21 cellular contexts compared by ENCODE assay signal in genomic region chr10:6273351-6273750, GRCh38.
A peak's percentile ranks its signal among the peaks of the same experiment; 100 is the strongest.
DNase-seq lines count a peak whose midpoint lies in the region; ATAC-seq and TF ChIP-seq lines count a peak whose summit lies in the region.
"Had no signal": no experiment of that assay in that cellular context is flagged by ENCODE, and none has a peak within 500 bp of the region (broad histone marks: within the 10 kb centered on the region; RNA-seq: fewer than 3 reads in every experiment).

No MANE protein-coding gene starts in this region.

- no peaks in the 10 kb centered on the region for H4K20me1 ChIP-seq in GM23338 (replicated peaks; ENCODE audit: insufficient read depth)
- H4K20me1 ChIP-seq: BLaER1 had no signal

- H3K27me3 Mint-ChIP-seq in activated CD4-positive, alpha-beta T cell treated with anti-CD3 and anti-CD28 coated beads, Interleukin-2, amount 10 ng/mL, durations not matched to agents 24 days and 14 days, result no peaks in the 10 kb centered on the region
- H3K27me3 Mint-ChIP-seq in GM23338 (ENCODE audit: insufficient read depth, low read depth, poor library complexity), result peaks cover 9% of the 10 kb centered on the region
- H3K27me3 Mint-ChIP-seq: stimulated activated naive CD8-positive, alpha-beta T cell treated with anti-CD3 and anti-CD28 coated beads, Interleukin-15, amount 100 ng/mL, for 72 hours had no signal

- peaks cover 67% of the 10 kb centered on the region for H3K4me1 Mint-ChIP-seq in activated CD4-positive, alpha-beta T cell treated with anti-CD3 and anti-CD28 coated beads, Interleukin-2, amount 10 ng/mL, durations not matched to agents 24 days and 14 days
- H3K4me1 Mint-ChIP-seq in stimulated activated effector memory CD8-positive, alpha-beta T cell treated with anti-CD3 and anti-CD28 coated beads, Interleukin-12 subunit alpha, Interleukin-12 subunit beta, amount 100 ng/mL, for 72 hours, result peaks cover 63% of the 10 kb centered on the region
- H3K4me1 Mint-ChIP-seq in GM23338, result 0 out of 3 replicates have a peak, but pooled peaks cover 3% of the 10 kb centered on the region

- no peak overlapping the region for H3K4me3 ChIP-seq in fibroblast of the aortic adventitia (ENCODE audit: low read depth, low read length)
- no peak overlapping the region for H3K4me3 ChIP-seq in GM23338
- H3K4me3 ChIP-seq: BLaER1, GM12878, prostate gland had no signal

- H2AFZ ChIP-seq in GM23338, result no peak overlapping the region

- H3K4me2 ChIP-seq in GM23338, result no peak overlapping the region
- H3K4me2 ChIP-seq: BLaER1 had no signal

- DNase-seq in activated CD4-positive, alpha-beta T cell treated with anti-CD3 and anti-CD28 coated beads, Interleukin-2, amount 10 ng/mL, durations not matched to agents 24 days and 14 days, result no peak
- no peak for DNase-seq in activated CD4-positive, alpha-beta T cell treated with anti-CD3 and anti-CD28 coated beads for 1 hour
- peak; percentile 34 for DNase-seq in RPMI7951 (ENCODE audit: low read depth)
- DNase-seq in fibroblast of the aortic adventitia (ENCODE audit: low read depth), result peak; percentile 38
- DNase-seq in stimulated activated effector memory CD8-positive, alpha-beta T cell treated with anti-CD3 and anti-CD28 coated beads, Interleukin-12 subunit alpha, Interleukin-12 subunit beta, amount 100 ng/mL, for 72 hours (ENCODE audit: low spot score in 2 of 2), result no peak
- DNase-seq in SIG-M5 treated with dmso at 0.1 percent for 504 hours (lab: John Stamatoyannopoulos, UW; ENCODE audit: unreplicated experiment), result no peak
- no peak for DNase-seq in NCI-H446 treated with DMSO at 0.1 percent for 48 hours (lab: John Stamatoyannopoulos, UW)
- DNase-seq in GM23338 (ENCODE audit: low spot score), result no peak
- DNase-seq: activated gamma-delta T cell treated with Interleukin-2 at 50 U/mL for 16 hours; anterior cingulate cortex; DMS153; naive B cell; NCI-H1417; NCI-H2171 treated with DMSO at 0.1 percent for 48 hours; NCI-H774; SHP77 treated with DMSO at 0.1 percent for 48 hours; stimulated activated naive CD8-positive, alpha-beta T cell treated with anti-CD3 and anti-CD28 coated beads, Interleukin-15, amount 100 ng/mL, for 72 hours; T-helper 2 cell had no signal

- H3K36me3 ChIP-seq in GM23338 (ENCODE audit: insufficient read depth), result no peaks in the 10 kb centered on the region
- H3K36me3 ChIP-seq: BLaER1, prostate gland had no signal

- no peaks in the 10 kb centered on the region for H3K9me2 ChIP-seq in GM23338 (ENCODE audit: insufficient read depth)

- no peak for ATAC-seq in stimulated activated effector memory CD8-positive, alpha-beta T cell treated with anti-CD3 and anti-CD28 coated beads, Interleukin-12 subunit alpha, Interleukin-12 subunit beta, amount 100 ng/mL, for 72 hours
- no peak for ATAC-seq in GM23338
- ATAC-seq: GM12878; stimulated activated naive CD8-positive, alpha-beta T cell treated with anti-CD3 and anti-CD28 coated beads, Interleukin-15, amount 100 ng/mL, for 72 hours had no signal

- no peaks in the 10 kb centered on the region for H3F3A ChIP-seq in GM23338 (replicated peaks; ENCODE audit: low read depth)

- intact Hi-C loops in activated CD4-positive, alpha-beta T cell treated with anti-CD3 and anti-CD28 coated beads, Interleukin-2, amount 10 ng/mL, durations not matched to agents 24 days and 14 days (cut with micrococcal nuclease), result loop anchor here (5.0 to 10.0 kb wide), 2 partner anchors 136 to 391 kb away; no protein-coding TSS in a partner anchor

- H3K9me3 Mint-ChIP-seq in activated CD4-positive, alpha-beta T cell treated with anti-CD3 and anti-CD28 coated beads, Interleukin-2, amount 10 ng/mL, durations not matched to agents 24 days and 14 days, result peaks cover 4% of the 10 kb centered on the region
- H3K9me3 Mint-ChIP-seq in stimulated activated effector memory CD8-positive, alpha-beta T cell treated with anti-CD3 and anti-CD28 coated beads, Interleukin-12 subunit alpha, Interleukin-12 subunit beta, amount 100 ng/mL, for 72 hours, result no peaks in the 10 kb centered on the region
- H3K9me3 Mint-ChIP-seq in GM23338, result no peaks in the 10 kb centered on the region

- no peaks in the 10 kb centered on the region for H3K4me1 ChIP-seq in GM23338 (ENCODE audit: insufficient read depth)
- H3K4me1 ChIP-seq: prostate gland had no signal

- no peaks in the 10 kb centered on the region for H3K79me2 ChIP-seq in GM23338 (replicated peaks; ENCODE audit: insufficient read depth)

- H3K36me3 Mint-ChIP-seq in activated CD4-positive, alpha-beta T cell treated with anti-CD3 and anti-CD28 coated beads, Interleukin-2, amount 10 ng/mL, durations not matched to agents 24 days and 14 days (ENCODE audit: low read depth), result peaks cover 14% of the 10 kb centered on the region
- peaks cover 19% of the 10 kb centered on the region for H3K36me3 Mint-ChIP-seq in stimulated activated effector memory CD8-positive, alpha-beta T cell treated with anti-CD3 and anti-CD28 coated beads, Interleukin-12 subunit alpha, Interleukin-12 subunit beta, amount 100 ng/mL, for 72 hours
- H3K36me3 Mint-ChIP-seq in GM23338 (ENCODE audit: low read depth), result no peaks in the 10 kb centered on the region
- H3K36me3 Mint-ChIP-seq: naive B cell had no signal

- H3K27ac ChIP-seq in GM23338 (ENCODE audit: low read depth), result no peak overlapping the region
- H3K27ac ChIP-seq: BLaER1 had no signal

- no peak overlapping the region for H3K4me3 Mint-ChIP-seq in activated CD4-positive, alpha-beta T cell treated with anti-CD3 and anti-CD28 coated beads, Interleukin-2, amount 10 ng/mL, durations not matched to agents 24 days and 14 days
- no peak overlapping the region for H3K4me3 Mint-ChIP-seq in stimulated activated effector memory CD8-positive, alpha-beta T cell treated with anti-CD3 and anti-CD28 coated beads, Interleukin-12 subunit alpha, Interleukin-12 subunit beta, amount 100 ng/mL, for 72 hours
- H3K4me3 Mint-ChIP-seq in GM23338, result no peak overlapping the region
- H3K4me3 Mint-ChIP-seq: naive B cell; stimulated activated naive CD8-positive, alpha-beta T cell treated with anti-CD3 and anti-CD28 coated beads, Interleukin-15, amount 100 ng/mL, for 72 hours had no signal

- TF ChIP-seq CTCF in fibroblast of the aortic adventitia (IDR thresholded peaks at IDR 0.05; ENCODE audit: insufficient read depth, low read length), result no peak
- no peak for TF ChIP-seq CTCF in GM23338 (conservative IDR thresholded peaks at IDR 0.05; ENCODE audit: low read depth in 2 of 2)

- no peaks in the 10 kb centered on the region for H3K27me3 ChIP-seq in GM23338 (ENCODE audit: insufficient read depth)
- H3K27me3 ChIP-seq: BLaER1 had no signal

- H3K27ac Mint-ChIP-seq in activated CD4-positive, alpha-beta T cell treated with anti-CD3 and anti-CD28 coated beads, Interleukin-2, amount 10 ng/mL, durations not matched to agents 24 days and 14 days, result peak overlapping the region; percentile 95
- H3K27ac Mint-ChIP-seq in stimulated activated effector memory CD8-positive, alpha-beta T cell treated with anti-CD3 and anti-CD28 coated beads, Interleukin-12 subunit alpha, Interleukin-12 subunit beta, amount 100 ng/mL, for 72 hours, result peak overlapping the region; percentile 97
- no peak overlapping the region for H3K27ac Mint-ChIP-seq in GM23338
- H3K27ac Mint-ChIP-seq: stimulated activated naive CD8-positive, alpha-beta T cell treated with anti-CD3 and anti-CD28 coated beads, Interleukin-15, amount 100 ng/mL, for 72 hours had no signal

TF ChIP-seq in GM23338, 12 proteins besides CTCF, POLR2A, EP300 and RAD21 (continues in another document):
- TF ChIP-seq EZH2 (IDR thresholded peaks at IDR 0.05; ENCODE audit: low read depth, unreplicated experiment), result no peak
- TF ChIP-seq ZNF114 (CRISPR knock-in tag; IDR thresholded peaks at IDR 0.05), result no peak
- TF ChIP-seq REST (IDR thresholded peaks at IDR 0.05; ENCODE audit: unreplicated experiment), result no peak

Comparison
In these comparisons a context has a peak if more than half of its experiments do, and no peak if none do; other contexts are left out.
1. DNase-seq: peak in RPMI7951 (single experiment) and fibroblast of the aortic adventitia (single experiment); none in activated CD4-positive, alpha-beta T cell treated with anti-CD3 and anti-CD28 coated beads, Interleukin-2, amount 10 ng/mL, durations not matched to agents 24 days and 14 days (single experiment), activated CD4-positive, alpha-beta T cell treated with anti-CD3 and anti-CD28 coated beads for 1 hour (single experiment), stimulated activated effector memory CD8-positive, alpha-beta T cell treated with anti-CD3 and anti-CD28 coated beads, Interleukin-12 subunit alpha, Interleukin-12 subunit beta, amount 100 ng/mL, for 72 hours (0 of 2), SIG-M5 treated with dmso at 0.1 percent for 504 hours (single experiment), NCI-H446 treated with DMSO at 0.1 percent for 48 hours (single experiment) and GM23338 (single experiment).